2 cellular contexts compared by ENCODE assay signal in the genomic region with DNA sequence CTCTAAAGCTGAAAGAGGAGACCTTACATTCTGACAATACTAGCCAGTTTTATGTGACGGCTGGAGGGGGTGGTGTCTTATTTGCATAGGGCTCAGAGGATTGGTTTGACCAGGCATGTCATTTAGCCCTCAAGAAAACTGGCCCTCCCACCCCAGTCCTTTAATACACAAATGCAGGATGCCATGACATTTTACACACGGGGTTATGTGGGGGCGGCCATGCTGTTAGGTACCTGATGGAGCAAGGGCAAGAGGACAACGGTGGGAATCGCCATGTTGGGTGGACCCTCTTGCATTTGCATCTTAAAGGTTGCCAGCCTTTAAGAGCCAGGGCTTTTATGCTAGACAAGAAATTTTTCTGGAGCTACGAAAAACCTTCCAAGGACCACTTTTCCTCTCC.
TF ChIP-seq lines count a peak whose summit lies in the region.

No MANE protein-coding gene starts in this region.

TF ChIP-seq in Ishikawa, 13 proteins besides CTCF, POLR2A, EP300 and RAD21:
- no peak for TF ChIP-seq NFIC (IDR thresholded peaks at IDR 0.05)
- peak; percentile 78 for TF ChIP-seq YY1 (IDR thresholded peaks at IDR 0.05; ENCODE audit: low read depth)
- 0 out of 2 replicates have a peak, but pooled peaks have one; percentile 22 for TF ChIP-seq EGR1 (IDR thresholded peaks at IDR 0.05)

TF ChIP-seq in H1, 55 proteins besides CTCF, POLR2A, EP300 and RAD21:
- TF ChIP-seq POLR2AphosphoS5 (IDR thresholded peaks at IDR 0.05; ENCODE audit: low read depth, low read length) (peak; percentile 21; the same call in 1 of the 2 replicates), MAFK (IDR thresholded peaks at IDR 0.05; ENCODE audit: low read depth, low read length) (no peak)
